Comparison of ENCODE assay signal across 9 cellular contexts in the genomic region with DNA sequence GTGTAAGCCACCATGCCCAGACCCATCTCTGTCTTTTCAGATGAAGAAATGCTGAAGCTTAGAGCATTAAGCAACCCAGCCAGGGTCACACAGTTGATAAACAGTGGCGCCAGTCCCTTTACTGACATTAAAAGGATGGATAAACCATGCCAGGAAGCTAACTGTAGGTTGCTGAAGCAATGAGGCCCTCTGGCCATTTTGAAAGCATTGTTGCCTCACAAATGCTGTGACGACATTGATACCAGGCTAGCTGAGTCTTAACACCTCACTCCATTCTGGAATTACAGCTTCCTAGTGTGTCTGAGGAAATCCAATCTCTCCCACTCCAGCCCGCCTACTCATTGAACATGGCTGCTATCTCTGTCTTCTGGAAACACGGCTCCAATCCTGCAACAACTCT.
"Had no signal": no experiment of that assay in that cellular context is flagged by ENCODE, and none has a peak within 500 bp of the region (broad histone marks: within the 10 kb centered on the region; RNA-seq: fewer than 3 reads in every experiment).

No MANE protein-coding gene starts in this region.

- H3K9ac ChIP-seq: GM23248 had no signal

- ATAC-seq: HCT116, HepG2 had no signal

- DNase-seq: GM23248, GOT3, H7, HFFc6 had no signal

- H3K9me3 ChIP-seq: HAP-1 had no signal

- H2AFZ ChIP-seq: GM23248 had no signal

- H3K9me3 Mint-ChIP-seq: HFFc6, IgD-negative memory B cell had no signal

- H3K36me3 ChIP-seq: HAP-1 had no signal

- H3K4me3 ChIP-seq: GM23248, HAP-1 had no signal

- H3K27me3 Mint-ChIP-seq: IgD-negative memory B cell had no signal

- H3K27ac ChIP-seq: GM23248, HL-60 had no signal

- H3K27ac Mint-ChIP-seq: HFFc6, IgD-negative memory B cell had no signal

- H3K4me3 Mint-ChIP-seq: HFFc6, IgD-negative memory B cell had no signal
